In the genomic region with DNA sequence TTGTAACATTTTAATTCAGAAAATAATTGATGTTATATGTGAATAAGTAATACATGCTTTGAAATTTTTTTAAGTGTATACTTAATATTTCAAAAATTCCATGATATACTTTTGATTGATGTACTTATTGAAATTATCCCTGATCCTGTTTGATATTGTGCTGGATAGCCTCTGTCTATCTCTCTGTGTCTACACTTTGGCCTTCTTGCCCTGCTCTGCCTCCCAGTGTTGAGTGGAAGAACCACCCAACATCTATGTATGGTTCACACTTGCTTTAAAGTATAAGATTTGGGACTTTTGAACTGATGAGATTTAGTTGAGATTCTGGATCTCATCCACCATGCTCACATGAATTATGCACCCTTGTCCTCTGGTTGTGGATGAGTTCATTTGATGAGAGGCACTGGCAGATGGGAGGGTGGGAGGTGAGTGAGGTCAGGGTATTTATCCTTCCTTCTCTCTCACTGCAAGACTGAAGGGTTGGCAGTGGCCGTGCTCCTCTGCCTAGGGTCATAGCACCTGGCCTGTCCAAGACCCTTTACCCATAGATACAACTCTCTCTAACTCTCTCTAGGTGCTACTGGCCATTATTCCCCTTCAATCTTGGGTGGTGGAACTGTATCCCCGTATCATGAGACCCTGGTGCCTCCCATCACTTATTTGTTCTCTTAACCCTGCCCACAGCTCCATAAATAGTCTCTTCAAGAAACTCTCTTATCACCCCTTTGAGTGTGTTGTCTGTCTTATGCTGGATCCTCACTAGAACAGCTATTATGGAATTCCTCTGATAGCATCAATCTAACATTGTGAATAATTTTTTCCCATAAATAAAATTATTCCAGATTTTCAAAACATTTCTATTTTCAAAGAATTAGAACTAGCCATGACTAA, we compare ENCODE assay signal across 13 cellular contexts.
DNase-seq lines count a peak whose midpoint lies in the region; ATAC-seq and TF ChIP-seq lines count a peak whose summit lies in the region.
"Had no signal": no experiment of that assay in that cellular context is flagged by ENCODE, and none has a peak within 500 bp of the region (broad histone marks: within the 10 kb centered on the region; RNA-seq: fewer than 3 reads in every experiment).

No MANE protein-coding gene starts in this region.

- H3K9me3 ChIP-seq in left ventricle myocardium inferior (replicated peaks) (no peaks in the 10 kb centered on the region), liver (ENCODE audit: control insufficient read depth in 4 of 4, low read length in 3 of 4) (no peaks in the 10 kb centered on the region)

- H3K27me3 ChIP-seq in left ventricle myocardium inferior (ENCODE audit: low read depth): no peaks in the 10 kb centered on the region
- peaks cover 0 to 3% (median 0%) of the 10 kb centered on the region in 4 donors for H3K27me3 ChIP-seq in liver (ENCODE audit: control insufficient read depth in 4 of 4, insufficient read depth in 4 of 4, low read length in 3 of 4)
- H3K27me3 ChIP-seq: BLaER1 had no signal

- H3K9me3 Mint-ChIP-seq in stimulated activated memory B cell treated with anti-CD40 and anti-IgM and Interleukin-4, amounts not matched to agents 10 μg/mL and 1 μg/mL and 100 μg/mL, for 72 hours: peaks cover 6% of the 10 kb centered on the region

- no peaks in the 10 kb centered on the region for H3K36me3 Mint-ChIP-seq in stimulated activated memory B cell treated with anti-CD40 and anti-IgM and Interleukin-4, amounts not matched to agents 10 μg/mL and 1 μg/mL and 100 μg/mL, for 72 hours

- H3K27ac ChIP-seq in left ventricle myocardium inferior (replicated peaks): peak overlapping the region; percentile 43
- H3K27ac ChIP-seq in liver (ENCODE audit: low read depth in 1 of 2, low read length in 2 of 2): no peak overlapping the region
- no peak overlapping the region for H3K27ac ChIP-seq in coronary artery
- H3K27ac ChIP-seq: BLaER1, HL-60 had no signal

- H3K9ac ChIP-seq in liver (ENCODE audit: low read depth in 1 of 2, low read length in 2 of 2): no peak overlapping the region
- H3K9ac ChIP-seq: BLaER1 had no signal

- intact Hi-C loops in left ventricle myocardium inferior (cut with micrococcal nuclease) (no loop called here), cardiac septum (cut with DNase I) (no loop called here)

- H3K4me3 ChIP-seq in left ventricle myocardium inferior (no peak overlapping the region), epithelial cell of proximal tubule (ENCODE audit: low read depth, low read length) (no peak overlapping the region), liver (ENCODE audit: low read depth in 1 of 3, low read length in 3 of 3) (no peak overlapping the region), coronary artery (no peak overlapping the region)
- H3K4me3 ChIP-seq: BLaER1 had no signal

- H3K4me3 Mint-ChIP-seq in stimulated activated memory B cell treated with anti-CD40 and anti-IgM and Interleukin-4, amounts not matched to agents 10 μg/mL and 1 μg/mL and 100 μg/mL, for 72 hours: no peak overlapping the region

- DNase-seq in left ventricle myocardium inferior (no peak), cardiac septum (ENCODE audit: low spot score) (no peak), epithelial cell of proximal tubule (ENCODE audit: low read depth) (no peak), NCI-H128 (lab: John Stamatoyannopoulos, UW; ENCODE audit: unreplicated experiment) (no peak), coronary artery (ENCODE audit: low spot score) (no peak)
- DNase-seq: AML-193, DMS53, GF-D8 had no signal

- H3K27ac Mint-ChIP-seq in stimulated activated memory B cell treated with anti-CD40 and anti-IgM and Interleukin-4, amounts not matched to agents 10 μg/mL and 1 μg/mL and 100 μg/mL, for 72 hours: no peak overlapping the region

- WGBS in liver: 88% methylated on average over 2 of the region's 2 CpGs

- H3K4me1 ChIP-seq in left ventricle myocardium inferior (peaks cover 27% of the 10 kb centered on the region), liver (ENCODE audit: control insufficient read depth in 4 of 4, insufficient read depth in 4 of 4, low read length in 3 of 4) (no peaks in the 10 kb centered on the region)
- H3K4me1 ChIP-seq: BLaER1 had no signal

- H3K27me3 Mint-ChIP-seq in stimulated activated memory B cell treated with anti-CD40 and anti-IgM and Interleukin-4, amounts not matched to agents 10 μg/mL and 1 μg/mL and 100 μg/mL, for 72 hours: peaks cover 24% of the 10 kb centered on the region

- peak; percentile 71 to 72 for TF ChIP-seq RAD21 in liver (IDR thresholded peaks at IDR 0.05)

- TF ChIP-seq CTCF in left ventricle myocardium inferior (IDR thresholded peaks at IDR 0.05; ENCODE audit: borderline replicate concordance): peak; percentile 18
- TF ChIP-seq CTCF in epithelial cell of proximal tubule (conservative IDR thresholded peaks at IDR 0.05; ENCODE audit: low read depth, low read length): peak; percentile 20
- TF ChIP-seq CTCF in liver (IDR thresholded peaks at IDR 0.05; ENCODE audit: low read depth, low read length, missing input control): peak; percentile 31
- no peak for TF ChIP-seq CTCF in coronary artery (IDR thresholded peaks at IDR 0.05)

- no peak for ATAC-seq in stimulated activated memory B cell treated with anti-CD40 and anti-IgM and Interleukin-4, amounts not matched to agents 10 μg/mL and 1 μg/mL and 100 μg/mL, for 72 hours
- ATAC-seq: HCT116 had no signal

- no peaks in the 10 kb centered on the region for H3K4me1 Mint-ChIP-seq in stimulated activated memory B cell treated with anti-CD40 and anti-IgM and Interleukin-4, amounts not matched to agents 10 μg/mL and 1 μg/mL and 100 μg/mL, for 72 hours

- peaks cover 4% of the 10 kb centered on the region for H3K36me3 ChIP-seq in left ventricle myocardium inferior
- H3K36me3 ChIP-seq in liver (ENCODE audit: control insufficient read depth in 4 of 4, insufficient read depth in 3 of 4, low read depth in 1 of 4, low read length in 3 of 4): no peaks in the 10 kb centered on the region
- H3K36me3 ChIP-seq: BLaER1 had no signal

TF ChIP-seq in liver, 16 proteins besides CTCF, POLR2A, EP300 and RAD21:
- TF ChIP-seq FOXA2 (IDR thresholded peaks at IDR 0.05) (no peak), TAF1 (conservative IDR thresholded peaks at IDR 0.05) (no peak), GABPA (IDR thresholded peaks at IDR 0.05 in 1 of 2, conservative IDR thresholded peaks at IDR 0.05 in 1 of 2) (no peak)
- TF ChIP-seq, protein P1, sequence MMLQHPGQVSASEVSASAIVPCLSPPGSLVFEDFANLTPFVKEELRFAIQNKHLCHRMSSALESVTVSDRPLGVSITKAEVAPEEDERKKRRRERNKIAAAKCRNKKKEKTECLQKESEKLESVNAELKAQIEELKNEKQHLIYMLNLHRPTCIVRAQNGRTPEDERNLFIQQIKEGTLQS (IDR thresholded peaks at IDR 0.05): no peak
- TF ChIP-seq, protein P2, sequence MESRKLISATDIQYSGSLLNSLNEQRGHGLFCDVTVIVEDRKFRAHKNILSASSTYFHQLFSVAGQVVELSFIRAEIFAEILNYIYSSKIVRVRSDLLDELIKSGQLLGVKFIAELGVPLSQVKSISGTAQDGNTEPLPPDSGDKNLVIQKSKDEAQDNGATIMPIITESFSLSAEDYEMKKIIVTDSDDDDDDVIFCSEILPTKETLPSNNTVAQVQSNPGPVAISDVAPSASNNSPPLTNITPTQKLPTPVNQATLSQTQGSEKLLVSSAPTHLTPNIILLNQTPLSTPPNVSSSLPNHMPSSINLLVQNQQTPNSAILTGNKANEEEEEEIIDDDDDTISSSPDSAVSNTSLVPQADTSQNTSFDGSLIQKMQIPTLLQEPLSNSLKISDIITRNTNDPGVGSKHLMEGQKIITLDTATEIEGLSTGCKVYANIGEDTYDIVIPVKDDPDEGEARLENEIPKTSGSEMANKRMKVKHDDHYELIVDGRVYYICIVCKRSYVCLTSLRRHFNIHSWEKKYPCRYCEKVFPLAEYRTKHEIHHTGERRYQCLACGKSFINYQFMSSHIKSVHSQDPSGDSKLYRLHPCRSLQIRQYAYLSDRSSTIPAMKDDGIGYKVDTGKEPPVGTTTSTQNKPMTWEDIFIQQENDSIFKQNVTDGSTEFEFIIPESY (IDR thresholded peaks at IDR 0.05): no peak
- TF ChIP-seq, protein P3, sequence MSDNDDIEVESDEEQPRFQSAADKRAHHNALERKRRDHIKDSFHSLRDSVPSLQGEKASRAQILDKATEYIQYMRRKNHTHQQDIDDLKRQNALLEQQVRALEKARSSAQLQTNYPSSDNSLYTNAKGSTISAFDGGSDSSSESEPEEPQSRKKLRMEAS (IDR thresholded peaks at IDR 0.05): no peak
